8 cellular contexts compared by ENCODE assay signal in the genomic region with DNA sequence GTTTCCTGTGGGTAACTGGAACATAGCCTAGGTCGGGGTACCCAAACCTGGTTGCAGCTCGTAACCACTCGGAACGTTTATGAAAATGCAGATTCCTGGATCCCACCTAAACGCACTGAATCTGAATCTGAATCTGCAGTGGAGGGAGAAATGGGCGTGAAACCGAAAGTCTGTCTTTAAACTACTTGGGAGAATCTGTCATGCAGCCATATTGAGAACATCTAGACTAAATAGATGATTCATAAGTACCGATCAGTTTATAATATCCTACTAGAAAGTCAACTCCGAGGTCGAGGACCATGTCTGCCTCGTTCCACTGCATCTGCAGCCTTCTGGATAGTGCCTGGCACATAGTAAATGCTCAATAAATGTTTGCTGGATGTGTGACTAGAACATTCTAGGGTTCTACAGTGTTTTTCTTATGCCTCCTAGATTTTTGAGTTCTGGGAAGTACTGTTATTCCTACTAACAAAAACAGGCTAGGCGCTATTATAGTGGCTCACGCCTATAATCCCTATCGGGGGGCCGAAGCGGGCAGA. TPM values are rescaled to one million over a fixed set of nuclear protein-coding genes. Genes with fewer than 3 reads are reported as not detected.
DNase-seq lines count a peak whose midpoint lies in the region; ATAC-seq and TF ChIP-seq lines count a peak whose summit lies in the region.

No MANE protein-coding gene starts in this region.

- no peak for ATAC-seq in naive thymus-derived CD4-positive, alpha-beta T cell
- no peak for ATAC-seq in HG03025 (IDR thresholded peaks at IDR 0.05; ENCODE audit: low FRiP score, unreplicated experiment)

- CTCF ChIA-PET in naive thymus-derived CD4-positive, alpha-beta T cell (lab: Charles Lee), result interaction anchor here (0.5 to 0.6 kb wide), 2 partner anchors 16 to 507 kb away, joined by 3 read pairs; no protein-coding TSS in a partner anchor

- no peak for TF ChIP-seq CTCF in choroid plexus epithelial cell (conservative IDR thresholded peaks at IDR 0.05; ENCODE audit: low read depth, low read length)

- H3K9me3 ChIP-seq in naive thymus-derived CD4-positive, alpha-beta T cell (ENCODE audit: control insufficient read depth in 2 of 3, low read length in 3 of 3), result no peaks in the 10 kb centered on the region

- POLR2A ChIA-PET in naive thymus-derived CD4-positive, alpha-beta T cell (lab: Charles Lee), result interaction anchor here (1.0 to 1.5 kb wide), 2 partner anchors 48 to 182 kb away, joined by 3 to 4 read pairs; a partner anchor contains a TSS

- in situ Hi-C loops in Caki2 (cut with HindIII; ENCODE audit: low pct_unique_long_range_greater_than_20kb, low sequenced_read_pairs), result no loop called here

- peak overlapping the region; percentile 92 for H3K4me3 ChIP-seq in choroid plexus epithelial cell (ENCODE audit: low read depth, low read length)
- peak overlapping the region; percentile 98 for H3K4me3 ChIP-seq in naive thymus-derived CD4-positive, alpha-beta T cell (ENCODE audit: low read length)

- no peaks in the 10 kb centered on the region for H3K27me3 ChIP-seq in naive thymus-derived CD4-positive, alpha-beta T cell (ENCODE audit: control insufficient read depth in 2 of 2, insufficient read depth in 2 of 2, low read length in 2 of 2)

- peaks cover 4 to 45% (median 29%) of the 10 kb centered on the region in 7 donors for H3K4me1 Mint-ChIP-seq in naive thymus-derived CD4-positive, alpha-beta T cell

- DNase-seq in Caki2 (ENCODE audit: low read depth), result peak; percentile 22
- DNase-seq in LHCN-M2 (ENCODE audit: low read depth), result peak; percentile 26
- peak; percentile 59 for DNase-seq in choroid plexus epithelial cell (ENCODE audit: low read depth)
- no peak for DNase-seq in naive thymus-derived CD4-positive, alpha-beta T cell
- no peak for DNase-seq in COLO829 (ENCODE audit: low spot score)
- no peak for DNase-seq in ecto neural progenitor cell (ENCODE audit: low spot score)
- DNase-seq in foreskin melanocyte, result no peak

- peak overlapping the region; percentile 85 for H3K27ac ChIP-seq in naive thymus-derived CD4-positive, alpha-beta T cell (ENCODE audit: low read depth, low read length)

- peak overlapping the region; percentile 86 to 99 (median 97) for H3K27ac Mint-ChIP-seq in naive thymus-derived CD4-positive, alpha-beta T cell

- H3K36me3 Mint-ChIP-seq in naive thymus-derived CD4-positive, alpha-beta T cell, result peaks cover 0 to 10% (median 2%) of the 10 kb centered on the region in 5 donors

- H3K9me3 Mint-ChIP-seq in naive thymus-derived CD4-positive, alpha-beta T cell, result peaks cover 0 to 5% (median 0%) of the 10 kb centered on the region in 11 donors

- H3K4me3 Mint-ChIP-seq in naive thymus-derived CD4-positive, alpha-beta T cell, result peak overlapping the region; percentile 82 to 99 (median 96)

- intact Hi-C loops in naive thymus-derived CD4-positive, alpha-beta T cell (cut with micrococcal nuclease), result loop anchor here (2.0 to 5.0 kb wide), 7 partner anchors 40 to 706 kb away; a partner anchor contains a TSS

- H3K36me3 ChIP-seq in naive thymus-derived CD4-positive, alpha-beta T cell (ENCODE audit: control insufficient read depth in 2 of 3, insufficient read depth in 3 of 3, low read length in 3 of 3), result peaks cover 0 to 27% (median 11%) of the 10 kb centered on the region in 3 experiments

- H3K27me3 Mint-ChIP-seq in naive thymus-derived CD4-positive, alpha-beta T cell, result peaks cover 0 to 2% (median 0%) of the 10 kb centered on the region in 5 donors

- H3K4me1 ChIP-seq in naive thymus-derived CD4-positive, alpha-beta T cell (ENCODE audit: control insufficient read depth in 2 of 2, insufficient read depth in 2 of 2, low read length in 2 of 2), result peaks cover 10 to 13% of the 10 kb centered on the region in 2 donors

RNA-seq across cellular contexts. Expression of a gene that starts 0.6 kb away (rescaled TPM):
- total RNA-seq in Caki2 (2014; rRNA removed; shearing (Covaris generic); ENCODE audit: low replicate concordance), result 76.4 and 85.3 TPM in 2 replicates
- 32.9 and 40.1 TPM in 2 replicates for total RNA-seq in LHCN-M2 (2014; rRNA removed)
- 37.8 TPM for polyA plus RNA-seq in LHCN-M2 (2012)
- total RNA-seq in naive thymus-derived CD4-positive, alpha-beta T cell, result 10 to 100 TPM; 32.9 to 47.2 (median 42.4) TPM
- 10 to 100 TPM; 29.6 to 30.3 TPM for polyA plus RNA-seq in naive thymus-derived CD4-positive, alpha-beta T cell

RNA-seq across cellular contexts. Expression of a gene that starts 1.0 kb away (rescaled TPM):
- 17.2 and 29.2 TPM in 2 replicates for total RNA-seq in Caki2 (2014; rRNA removed; shearing (Covaris generic); ENCODE audit: low replicate concordance)
- 15.6 and 19.2 TPM in 2 replicates for total RNA-seq in LHCN-M2 (2014; rRNA removed)
- 31.5 TPM for polyA plus RNA-seq in LHCN-M2 (2012)
- 10 to 100 TPM; 11.5 to 27.2 (median 21.6) TPM for total RNA-seq in naive thymus-derived CD4-positive, alpha-beta T cell
- polyA plus RNA-seq in naive thymus-derived CD4-positive, alpha-beta T cell, result 10 to 100 TPM; 19.8 to 26.3 TPM

RNA-seq across cellular contexts. Expression of a gene that starts 17.1 kb away (rescaled TPM):
- 18.8 and 22.0 TPM in 2 replicates for total RNA-seq in Caki2 (2014; rRNA removed; shearing (Covaris generic); ENCODE audit: low replicate concordance)
- total RNA-seq in LHCN-M2 (2014; rRNA removed), result 37.3 and 37.5 TPM in 2 replicates
- polyA plus RNA-seq in LHCN-M2 (2012), result 25.7 TPM
- 10 to 100 TPM in 4 of 5 experiments, 1 to 10 TPM in 1; 6.4 to 20.1 (median 12.1) TPM for total RNA-seq in naive thymus-derived CD4-positive, alpha-beta T cell
- 1 to 10 TPM; 6.1 to 7.3 TPM for polyA plus RNA-seq in naive thymus-derived CD4-positive, alpha-beta T cell

RNA-seq across cellular contexts. Expression of a gene that starts 47.2 kb away (rescaled TPM):
- 97.2 and 141 TPM in 2 replicates for total RNA-seq in Caki2 (2014; rRNA removed; shearing (Covaris generic); ENCODE audit: low replicate concordance)
- total RNA-seq in LHCN-M2 (2014; rRNA removed), result 40.9 and 41.7 TPM in 2 replicates
- 53.1 TPM for polyA plus RNA-seq in LHCN-M2 (2012)
- total RNA-seq in naive thymus-derived CD4-positive, alpha-beta T cell, result 10 to 100 TPM in 2 of 5 experiments, 1 to 10 TPM in 3; 8.7 to 17.4 (median 9.8) TPM
- 10 to 100 TPM; 34.6 to 36.6 TPM for polyA plus RNA-seq in naive thymus-derived CD4-positive, alpha-beta T cell

RNA-seq across cellular contexts. Expression of a gene that starts 47.5 kb away (rescaled TPM):
- 44.6 and 79.8 TPM in 2 replicates for total RNA-seq in Caki2 (2014; rRNA removed; shearing (Covaris generic); ENCODE audit: low replicate concordance)
- total RNA-seq in LHCN-M2 (2014; rRNA removed), result 73.2 and 76.5 TPM in 2 replicates
- polyA plus RNA-seq in LHCN-M2 (2012), result 60.5 TPM
- 10 to 100 TPM; 56.5 to 76.6 (median 70.6) TPM for total RNA-seq in naive thymus-derived CD4-positive, alpha-beta T cell
- polyA plus RNA-seq in naive thymus-derived CD4-positive, alpha-beta T cell, result 1 to 10 TPM; 6.0 to 7.4 TPM

Comparison
In these comparisons a context has a peak if more than half of its experiments do, and no peak if none do; other contexts are left out.
1. DNase-seq: peak in Caki2 (single experiment), LHCN-M2 (single experiment) and choroid plexus epithelial cell (single experiment); none in naive thymus-derived CD4-positive, alpha-beta T cell (0 of 9), COLO829 (single experiment), ecto neural progenitor cell (single experiment) and foreskin melanocyte (single experiment).